2 cellular contexts compared by ENCODE assay signal in genomic region chr9:34638138-34638445, GRCh38.
TF ChIP-seq lines count a peak whose summit lies in the region.

No MANE protein-coding gene starts in this region.

TF ChIP-seq in SK-N-SH, 30 proteins besides CTCF, POLR2A, EP300 and RAD21 (continued from another document):
- TF ChIP-seq ZBTB33 (IDR thresholded peaks at IDR 0.05; ENCODE audit: borderline replicate concordance, low read depth) (no peak), FOXM1 (IDR thresholded peaks at IDR 0.05; ENCODE audit: low read depth) (no peak)

TF ChIP-seq in SK-N-SH treated with all-trans-retinoic acid at 6 μM for 48 hours, 23 proteins besides CTCF, POLR2A, EP300 and RAD21 (continued from another document):
- no peak for TF ChIP-seq PATZ1 (CRISPR knock-in tag; IDR thresholded peaks at IDR 0.05; ENCODE audit: borderline replicate concordance)
- no peak for TF ChIP-seq GLIS3 (CRISPR knock-in tag; IDR thresholded peaks at IDR 0.05)
- TF ChIP-seq CREB5 (CRISPR knock-in tag; IDR thresholded peaks at IDR 0.05; ENCODE audit: low read depth): no peak
- TF ChIP-seq ISL1 (CRISPR knock-in tag; IDR thresholded peaks at IDR 0.05): no peak
- no peak for TF ChIP-seq TCF4 (CRISPR knock-in tag; IDR thresholded peaks at IDR 0.05; ENCODE audit: borderline replicate concordance)
- no peak for TF ChIP-seq ESRRG (CRISPR knock-in tag; IDR thresholded peaks at IDR 0.05)
- no peak for TF ChIP-seq ARNTL (CRISPR knock-in tag; IDR thresholded peaks at IDR 0.05; ENCODE audit: borderline replicate concordance, low read depth)
- TF ChIP-seq ZFP3 (CRISPR knock-in tag; IDR thresholded peaks at IDR 0.05): no peak
